ENCODE assay signal across 8 cellular contexts in genomic region chr2:240024766-240025165, GRCh38. TPM values are rescaled to one million over a fixed set of nuclear protein-coding genes. Genes with fewer than 3 reads are reported as not detected.
DNase-seq lines count a peak whose midpoint lies in the region; ATAC-seq and TF ChIP-seq lines count a peak whose summit lies in the region.

No MANE protein-coding gene starts in this region.

- TF ChIP-seq CTCF in dorsolateral prefrontal cortex (IDR thresholded peaks at IDR 0.05 in 54 of 56, conservative IDR thresholded peaks at IDR 0.05 in 2 of 56; ENCODE audit: low read depth in 1 of 56, partially characterized antibody in 56 of 56) (peak in 1 of 56 donors; percentile 0), tibial artery (IDR thresholded peaks at IDR 0.05) (no peak), GM10248 (IDR thresholded peaks at IDR 0.05; ENCODE audit: control extremely low read depth, extremely low read depth, low read depth, missing control alignments) (no peak)

- POLR2A ChIA-PET in GM10248 (lab: Yijun Ruan, JAX) = interaction anchor here (0.6 kb wide), 1 partner anchor 193 kb away, joined by 5 read pairs; no protein-coding TSS in a partner anchor

- CTCF ChIA-PET in GM10248 (lab: Yijun Ruan, JAX) = interaction anchor here (1.4 to 1.5 kb wide), 3 partner anchors 11 to 35 kb away, joined by 3 to 5 read pairs (median 5); no protein-coding TSS in a partner anchor

- no peaks in the 10 kb centered on the region for H3K9me3 ChIP-seq in SK-N-MC (ENCODE audit: low read depth, low read length)
- H3K9me3 ChIP-seq in mononuclear cell (ENCODE audit: low read depth, low read length) = no peaks in the 10 kb centered on the region
- H3K9me3 ChIP-seq in tibial artery = no peaks in the 10 kb centered on the region

- H3K27me3 ChIP-seq in dorsolateral prefrontal cortex (no peaks in the 10 kb centered on the region), mononuclear cell (ENCODE audit: insufficient read depth, low read length) (peaks cover 2% of the 10 kb centered on the region), tibial artery (no peaks in the 10 kb centered on the region)

- DNase-seq in SK-N-MC (ENCODE audit: low read depth, low spot score) (no peak), dorsolateral prefrontal cortex (no peak), tibial artery (peak in 1 of 2 donors; percentile 61), GM10248 (ENCODE audit: extremely low spot score) (no peak)

- H3K4me1 ChIP-seq in mononuclear cell (ENCODE audit: insufficient read depth, low read length) = peaks cover 20% of the 10 kb centered on the region
- H3K4me1 ChIP-seq in tibial artery = peaks cover 0 to 15% (median 11%) of the 10 kb centered on the region in 4 donors

- H3K9ac ChIP-seq in SK-N-MC (ENCODE audit: insufficient read length) = peak overlapping the region; percentile 84

- H3K27ac ChIP-seq in SK-N-MC (no peak overlapping the region), dorsolateral prefrontal cortex (peak overlapping the region in 47 of 59 donors; percentile 56 to 99 (median 97)), tibial artery (peak overlapping the region; percentile 97 to 98)

- H3K4me3 ChIP-seq in SK-N-MC (peak overlapping the region; percentile 91), dorsolateral prefrontal cortex (peak overlapping the region; percentile 68 to 99 (median 94)), mononuclear cell (ENCODE audit: low read length) (peak overlapping the region; percentile 97), tibial artery (peak overlapping the region; percentile 81 to 89)

- intact Hi-C loops in dorsolateral prefrontal cortex (cut with DNase I) = loop anchor here (10.0 kb wide), 1 partner anchor 110 kb away; the partner anchor contains the start of gene COPS9 (in 2 of the 2)
- intact Hi-C loops in tibial artery (cut with DNase I; ENCODE audit: low total_unique reads) = loop anchor here (5.0 kb wide), 1 partner anchor 563 kb away; the partner anchor contains the start of gene CAPN10

- peak; percentile 26 for ATAC-seq in GM18498 (IDR thresholded peaks at IDR 0.05; ENCODE audit: unreplicated experiment)
- peak; percentile 7 for ATAC-seq in HG02884 (IDR thresholded peaks at IDR 0.05; ENCODE audit: unreplicated experiment)
- no peak for ATAC-seq in HG03442 (IDR thresholded peaks at IDR 0.05; ENCODE audit: unreplicated experiment)

- H3K36me3 ChIP-seq in SK-N-MC (ENCODE audit: insufficient read depth, low read length) = peaks cover 18% of the 10 kb centered on the region
- peaks cover 15 to 20% (median 15%) of the 10 kb centered on the region in 3 donors for H3K36me3 ChIP-seq in tibial artery

RNA-seq across cellular contexts. Expression of gene NDUFA10, which starts 0.4 kb away (rescaled TPM):
- total RNA-seq in dorsolateral prefrontal cortex (100 to 1,000 TPM; 113 to 234 (median 181) TPM), mononuclear cell (65.8 TPM)

RNA-seq across cellular contexts. Expression of gene OR6B2, which starts 5.5 kb away (rescaled TPM):
- not detected for total RNA-seq in dorsolateral prefrontal cortex
- total RNA-seq in mononuclear cell = not detected

RNA-seq across cellular contexts. Expression of gene OR6B3, which starts 28.6 kb away (rescaled TPM):
- total RNA-seq in dorsolateral prefrontal cortex = under 1 TPM in 8 of 120 experiments, not detected in 112; 0.50 to 0.98 (median 0.57) TPM
- not detected for total RNA-seq in mononuclear cell
